ENCODE assay signal across 1 cellular context in genomic region chr22:17359501-17359900, GRCh38.
TF ChIP-seq lines count a peak whose summit lies in the region.

No MANE protein-coding gene starts in this region.

TF ChIP-seq in K562, 482 proteins besides CTCF, POLR2A, EP300 and RAD21 (continued from another document):
- TF ChIP-seq CUX1 (CRISPR knock-in tag; IDR thresholded peaks at IDR 0.05) (no peak), CBFA2T2 (conservative IDR thresholded peaks at IDR 0.05) (peak; percentile 57), SNAPC5 (CRISPR knock-in tag; IDR thresholded peaks at IDR 0.05) (no peak), KLF10 (CRISPR knock-in tag; IDR thresholded peaks at IDR 0.05) (no peak), SMARCC2 (IDR thresholded peaks at IDR 0.05; ENCODE audit: low read depth) (peak; percentile 84; the same call in 1 of the 2 replicates), ZC3H11A (IDR thresholded peaks at IDR 0.05; ENCODE audit: low read depth, low read length) (no peak), ZKSCAN3 (CRISPR knock-in tag; IDR thresholded peaks at IDR 0.05) (no peak), TAL1 (IDR thresholded peaks at IDR 0.05) (peak; percentile 83), KDM2B (CRISPR knock-in tag; IDR thresholded peaks at IDR 0.05) (no peak), CAMTA2 (CRISPR knock-in tag; conservative IDR thresholded peaks at IDR 0.05) (no peak)
